9 cellular contexts compared by ENCODE assay signal in genomic region chr3:197958346-197958745, GRCh38. TPM values are rescaled to one million over a fixed set of nuclear protein-coding genes. Genes with fewer than 3 reads are reported as not detected.
DNase-seq lines count a peak whose midpoint lies in the region; ATAC-seq and TF ChIP-seq lines count a peak whose summit lies in the region.
"Had no signal": no experiment of that assay in that cellular context is flagged by ENCODE, and none has a peak within 500 bp of the region (broad histone marks: within the 10 kb centered on the region; RNA-seq: fewer than 3 reads in every experiment).

No MANE protein-coding gene starts in this region.

- no peak for DNase-seq in activated naive CD4-positive, alpha-beta T cell treated with Interleukin-2 at 50 U/mL for 16 hours
- DNase-seq in RWPE2 (ENCODE audit: low spot score) (no peak), glutamatergic neuron (no peak), NCI-H146 (lab: John Stamatoyannopoulos, UW) (no peak)
- DNase-seq in effector memory CD4-positive, alpha-beta T cell, result no peak
- DNase-seq: NCI-H2227 treated with DMSO at 0.1 percent for 48 hours had no signal

- no peaks in the 10 kb centered on the region for H3K27me3 Mint-ChIP-seq in activated naive CD4-positive, alpha-beta T cell treated with anti-CD3 and anti-CD28 coated beads, Interleukin-2, amount 50 U/mL, for 24 hours
- no peaks in the 10 kb centered on the region for H3K27me3 Mint-ChIP-seq in glutamatergic neuron (ENCODE audit: unreplicated experiment)

- H3K4me3 ChIP-seq in RWPE2 (ENCODE audit: severe bottlenecking), result no peak overlapping the region
- H3K4me3 ChIP-seq in subcutaneous abdominal adipose tissue (ENCODE audit: low read depth in 1 of 5, low read length in 5 of 5), result no peak overlapping the region
- H3K4me3 ChIP-seq in effector memory CD4-positive, alpha-beta T cell (ENCODE audit: insufficient read depth, low read depth, low read length, poor library complexity, severe bottlenecking), result no peak overlapping the region

- no peaks in the 10 kb centered on the region for H3K9me3 ChIP-seq in RWPE2 (ENCODE audit: severe bottlenecking)
- H3K9me3 ChIP-seq in subcutaneous abdominal adipose tissue (ENCODE audit: control insufficient read depth in 5 of 5, low read length in 5 of 5), result no peaks in the 10 kb centered on the region
- no peaks in the 10 kb centered on the region for H3K9me3 ChIP-seq in effector memory CD4-positive, alpha-beta T cell (ENCODE audit: control insufficient read depth, low read length)

- no peaks in the 10 kb centered on the region for H3K27me3 ChIP-seq in RWPE2 (ENCODE audit: insufficient read depth, poor library complexity, severe bottlenecking)
- no peaks in the 10 kb centered on the region for H3K27me3 ChIP-seq in subcutaneous abdominal adipose tissue (ENCODE audit: control insufficient read depth in 5 of 5, insufficient read depth in 4 of 5, low read length in 5 of 5)
- H3K27me3 ChIP-seq in effector memory CD4-positive, alpha-beta T cell (replicated peaks; ENCODE audit: control insufficient read depth, insufficient read depth, low read length, poor library complexity, severe bottlenecking), result no peaks in the 10 kb centered on the region

- H3K36me3 Mint-ChIP-seq in activated naive CD4-positive, alpha-beta T cell treated with anti-CD3 and anti-CD28 coated beads, Interleukin-2, amount 50 U/mL, for 24 hours, result peaks cover 12% of the 10 kb centered on the region
- H3K36me3 Mint-ChIP-seq in glutamatergic neuron (ENCODE audit: unreplicated experiment), result no peaks in the 10 kb centered on the region

- peak overlapping the region; percentile 64 for H3K27ac ChIP-seq in RWPE2 (ENCODE audit: poor library complexity, severe bottlenecking)
- H3K27ac ChIP-seq in subcutaneous abdominal adipose tissue (ENCODE audit: low read depth, low read length), result peak overlapping the region; percentile 89
- no peak overlapping the region for H3K27ac ChIP-seq in effector memory CD4-positive, alpha-beta T cell (ENCODE audit: insufficient read depth, low read length, poor library complexity, severe bottlenecking)

- H3K9ac ChIP-seq in subcutaneous abdominal adipose tissue (ENCODE audit: low read length in 5 of 5), result no peak overlapping the region

- no peak for ATAC-seq in RWPE2 (ENCODE audit: low read depth)
- no peak for ATAC-seq in HG02798 (IDR thresholded peaks at IDR 0.05; ENCODE audit: poor library complexity, unreplicated experiment)

- peaks cover 30% of the 10 kb centered on the region for H3K36me3 ChIP-seq in RWPE2 (ENCODE audit: low read depth)
- peaks cover 12 to 35% (median 34%) of the 10 kb centered on the region in 5 donors for H3K36me3 ChIP-seq in subcutaneous abdominal adipose tissue (ENCODE audit: control insufficient read depth in 5 of 5, insufficient read depth in 5 of 5, low read length in 5 of 5)
- H3K36me3 ChIP-seq in effector memory CD4-positive, alpha-beta T cell (ENCODE audit: control insufficient read depth, insufficient read depth, low read length), result peaks cover 36% of the 10 kb centered on the region

- H3K27ac Mint-ChIP-seq in activated naive CD4-positive, alpha-beta T cell treated with anti-CD3 and anti-CD28 coated beads, Interleukin-2, amount 50 U/mL, for 24 hours, result peak overlapping the region; percentile 1
- no peak overlapping the region for H3K27ac Mint-ChIP-seq in glutamatergic neuron (ENCODE audit: unreplicated experiment)

- H3K4me3 Mint-ChIP-seq in activated naive CD4-positive, alpha-beta T cell treated with anti-CD3 and anti-CD28 coated beads, Interleukin-2, amount 50 U/mL, for 24 hours, result peak overlapping the region; percentile 6
- peak overlapping the region; percentile 89 for H3K4me3 Mint-ChIP-seq in glutamatergic neuron (ENCODE audit: unreplicated experiment)

- H3K4me1 ChIP-seq in RWPE2 (ENCODE audit: insufficient read depth, poor library complexity, severe bottlenecking), result peaks cover 25% of the 10 kb centered on the region
- peaks cover 3 to 59% (median 51%) of the 10 kb centered on the region in 5 donors for H3K4me1 ChIP-seq in subcutaneous abdominal adipose tissue (ENCODE audit: control insufficient read depth in 5 of 5, insufficient read depth in 5 of 5, low read length in 5 of 5)
- H3K4me1 ChIP-seq in effector memory CD4-positive, alpha-beta T cell (ENCODE audit: control insufficient read depth, insufficient read depth, low read length, poor library complexity, severe bottlenecking), result peaks cover 24% of the 10 kb centered on the region

- TF ChIP-seq CTCF in RWPE2 (IDR thresholded peaks at IDR 0.05; ENCODE audit: poor library complexity, severe bottlenecking) (no peak), glutamatergic neuron (IDR thresholded peaks at IDR 0.05; ENCODE audit: partially characterized antibody, unreplicated experiment) (no peak)

- H3K4me1 Mint-ChIP-seq in activated naive CD4-positive, alpha-beta T cell treated with anti-CD3 and anti-CD28 coated beads, Interleukin-2, amount 50 U/mL, for 24 hours, result peaks cover 80% of the 10 kb centered on the region
- H3K4me1 Mint-ChIP-seq in glutamatergic neuron (ENCODE audit: low read depth, unreplicated experiment), result peaks cover 14% of the 10 kb centered on the region

- no peaks in the 10 kb centered on the region for H3K9me3 Mint-ChIP-seq in activated naive CD4-positive, alpha-beta T cell treated with anti-CD3 and anti-CD28 coated beads, Interleukin-2, amount 50 U/mL, for 24 hours
- peaks cover 9% of the 10 kb centered on the region for H3K9me3 Mint-ChIP-seq in glutamatergic neuron (ENCODE audit: unreplicated experiment)

RNA-seq across cellular contexts. Expression of gene LMLN, which starts 1.7 kb away (rescaled TPM):
- 3.7 TPM for total RNA-seq in glutamatergic neuron (ENCODE audit: unreplicated experiment)

RNA-seq across cellular contexts. Expression of gene RPL35A, which starts 8.4 kb away (rescaled TPM):
- 728 TPM for total RNA-seq in glutamatergic neuron (ENCODE audit: unreplicated experiment)
